ENCODE assay signal across 8 cellular contexts in the genomic region with DNA sequence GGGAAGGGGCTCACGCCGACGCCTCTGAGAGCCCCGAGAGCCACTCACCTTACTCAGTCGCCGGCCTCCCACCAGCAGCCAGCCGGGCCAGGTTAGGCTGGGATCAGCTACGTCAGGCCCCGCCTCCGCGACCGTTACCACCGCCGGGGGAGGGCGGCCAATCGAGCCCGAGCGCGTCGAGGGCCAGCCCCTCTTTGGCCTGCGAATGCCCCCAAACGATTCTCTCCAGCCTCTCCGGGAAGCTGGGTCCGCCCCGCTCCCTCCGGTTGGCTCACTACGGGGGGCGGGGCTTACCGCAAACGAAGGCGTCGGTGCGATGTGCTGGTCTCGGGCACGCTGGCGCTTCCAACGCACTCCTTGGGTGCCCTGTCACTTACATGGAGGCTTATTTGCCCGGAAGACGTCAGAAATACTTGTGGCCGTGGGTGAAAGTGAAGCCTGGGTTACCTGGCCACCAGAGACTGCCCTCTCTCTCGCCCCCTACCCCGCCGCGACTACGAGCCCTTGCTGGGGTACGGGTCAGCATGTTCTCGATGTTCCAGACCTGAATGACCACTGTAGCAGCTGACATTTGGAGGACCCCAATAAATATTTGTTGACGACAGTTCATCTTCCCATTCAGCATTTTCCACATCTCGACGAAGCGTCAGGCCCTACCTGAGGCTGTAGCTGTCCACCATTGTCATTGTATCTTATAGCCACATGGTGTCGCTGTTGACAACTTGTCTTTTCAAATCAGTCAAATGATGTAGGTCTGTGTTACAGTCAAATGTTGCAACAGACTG. TPM values are rescaled to one million over a fixed set of nuclear protein-coding genes. Genes with fewer than 3 reads are reported as not detected.
DNase-seq lines count a peak whose midpoint lies in the region; ATAC-seq and TF ChIP-seq lines count a peak whose summit lies in the region.

Gene CEP70 (minus strand): TSS at position 111 of the 785 bp plus-strand sequence. CDS start 21,333 bp downstream, outside the sequence.

- no peaks in the 10 kb centered on the region for H3K9me3 Mint-ChIP-seq in CD8-positive, alpha-beta T cell
- H3K9me3 Mint-ChIP-seq in naive thymus-derived CD4-positive, alpha-beta T cell, result peaks cover 0 to 4% (median 0%) of the 10 kb centered on the region in 11 donors

- POLR2A ChIA-PET in CD8-positive, alpha-beta T cell (lab: Charles Lee), result interaction anchor here (0.7 to 4.1 kb wide), 11 partner anchors 11 to 420 kb away, joined by 3 to 32 read pairs (median 5); partner anchors contain the start of genes ARMC8 and FAIM
- POLR2A ChIA-PET in naive thymus-derived CD4-positive, alpha-beta T cell (lab: Charles Lee), result interaction anchor here (0.6 to 2.9 kb wide), 10 partner anchors 14 to 416 kb away, joined by 3 to 27 read pairs (median 5); partner anchors contain the start of genes ARMC8, FAIM and PIK3CB

- peak; percentile 82 for TF ChIP-seq POLR2A in esophagus muscularis mucosa (IDR thresholded peaks at IDR 0.05; ENCODE audit: low read depth)

- peak; percentile 83 to 94 (median 89) for DNase-seq in CD8-positive, alpha-beta T cell
- DNase-seq in activated CD8-positive, alpha-beta memory T cell treated with anti-CD3 and anti-CD28 coated beads, Interleukin-2, amount 50 U/mL, for 24 hours (ENCODE audit: extremely low read depth), result peak; percentile 72
- DNase-seq in esophagus muscularis mucosa (ENCODE audit: extremely low spot score) (peak; percentile 98), NCI-H1694 (lab: John Stamatoyannopoulos, UW) (no peak)
- peak; percentile 79 to 92 (median 89) for DNase-seq in naive thymus-derived CD4-positive, alpha-beta T cell
- peak; percentile 93 for DNase-seq in stimulated activated naive CD8-positive, alpha-beta T cell treated with anti-CD3 and anti-CD28 coated beads, Interleukin-15, Interleukin-2, amounts not matched to agents 100 U/mL and 50 U/mL, for 24 hours

- CTCF ChIA-PET in CD8-positive, alpha-beta T cell (lab: Charles Lee), result interaction anchor here (0.6 to 13.1 kb wide), 24 partner anchors 12 to 750 kb away, joined by 3 to 214 read pairs (median 4); partner anchors contain the start of gene FAIM
- CTCF ChIA-PET in naive thymus-derived CD4-positive, alpha-beta T cell (lab: Charles Lee), result interaction anchor here (0.6 to 5.5 kb wide), 14 partner anchors 9 to 403 kb away, joined by 3 to 82 read pairs (median 4); partner anchors contain the start of gene FAIM

- peaks cover 8% of the 10 kb centered on the region for H3K36me3 Mint-ChIP-seq in CD8-positive, alpha-beta T cell
- peaks cover 0 to 4% (median 0%) of the 10 kb centered on the region in 5 donors for H3K36me3 Mint-ChIP-seq in naive thymus-derived CD4-positive, alpha-beta T cell

- peak within 1 kb of the TSS; percentile 90 for H3K27ac ChIP-seq in CD8-positive, alpha-beta T cell (ENCODE audit: low read depth, low read length)
- peak within 1 kb of the TSS; percentile 54; the same call in 1 of the 2 replicates for H3K27ac ChIP-seq in HUES64 (ENCODE audit: low read depth, low read length)
- H3K27ac ChIP-seq in esophagus muscularis mucosa (replicated peaks in 1 of 4), result peak within 1 kb of the TSS; percentile 89 to 98 (median 89)
- H3K27ac ChIP-seq in naive thymus-derived CD4-positive, alpha-beta T cell (ENCODE audit: low read depth, low read length), result peak within 1 kb of the TSS; percentile 79

- H3K27me3 ChIP-seq in CD8-positive, alpha-beta T cell (ENCODE audit: insufficient read depth, low read length), result no peaks in the 10 kb centered on the region
- H3K27me3 ChIP-seq in HUES64 (ENCODE audit: insufficient read depth, low read length) (no peaks in the 10 kb centered on the region), esophagus muscularis mucosa (no peaks in the 10 kb centered on the region)
- H3K27me3 ChIP-seq in naive thymus-derived CD4-positive, alpha-beta T cell (ENCODE audit: control insufficient read depth in 2 of 2, insufficient read depth in 2 of 2, low read length in 2 of 2), result no peaks in the 10 kb centered on the region

- peak within 1 kb of the TSS; percentile 99 for H3K27ac Mint-ChIP-seq in CD8-positive, alpha-beta T cell
- peak within 1 kb of the TSS; percentile 82 to 99 (median 94) for H3K27ac Mint-ChIP-seq in naive thymus-derived CD4-positive, alpha-beta T cell

- intact Hi-C loops in CD8-positive, alpha-beta T cell (cut with DNase I, micrococcal nuclease), result loop anchor here (1.0 to 10.0 kb wide), 15 partner anchors 14 to 1840 kb away; partner anchors contain the start of genes ARMC8 (in 2 of the 2), MRPS22 (in 2 of the 2), PIK3CB (in 2 of the 2) and COPB2 (in 1 of the 2)
- intact Hi-C loops in esophagus muscularis mucosa (cut with DNase I), result loop anchor here (1.0 to 10.0 kb wide), 4 partner anchors 15 to 321 kb away; partner anchors contain the start of gene PIK3CB
- intact Hi-C loops in naive thymus-derived CD4-positive, alpha-beta T cell (cut with micrococcal nuclease), result loop anchor here (1.0 to 10.0 kb wide), 24 partner anchors 14 to 1842 kb away; partner anchors contain the start of genes FAIM (in 2 of the 2), MRPS22 (in 2 of the 2), PIK3CB (in 2 of the 2) and ARMC8 (in 1 of the 2)

- H3K4me1 Mint-ChIP-seq in CD8-positive, alpha-beta T cell (ENCODE audit: low read depth), result peaks cover 14% of the 10 kb centered on the region
- H3K4me1 Mint-ChIP-seq in naive thymus-derived CD4-positive, alpha-beta T cell, result peaks cover 0 to 17% (median 12%) of the 10 kb centered on the region in 7 donors

- no peaks in the 10 kb centered on the region for H3K27me3 Mint-ChIP-seq in CD8-positive, alpha-beta T cell (ENCODE audit: low read depth)
- no peaks in the 10 kb centered on the region for H3K27me3 Mint-ChIP-seq in naive thymus-derived CD4-positive, alpha-beta T cell

- peak within 1 kb of the TSS; percentile 83 for H3K4me3 ChIP-seq in CD8-positive, alpha-beta T cell (ENCODE audit: low read depth, low read length)
- peak within 1 kb of the TSS; percentile 66 for H3K4me3 ChIP-seq in HUES64 (ENCODE audit: low read length)
- H3K4me3 ChIP-seq in esophagus muscularis mucosa, result peak within 1 kb of the TSS; percentile 67 to 75 (median 70)
- peak within 1 kb of the TSS; percentile 96 for H3K4me3 ChIP-seq in naive thymus-derived CD4-positive, alpha-beta T cell (ENCODE audit: low read length)

- WGBS in HUES64, result under 1% methylated on average over 52 of the region's 52 CpGs
- 0% methylated on average over 15 of the region's 52 CpGs for WGBS in esophagus muscularis mucosa

- H3K9me3 ChIP-seq in CD8-positive, alpha-beta T cell (ENCODE audit: low read length), result no peaks in the 10 kb centered on the region
- H3K9me3 ChIP-seq in HUES64 (ENCODE audit: insufficient read depth, low read depth, low read length) (peaks cover 9% of the 10 kb centered on the region; the same call in 1 of the 2 replicates), esophagus muscularis mucosa (no peaks in the 10 kb centered on the region)
- H3K9me3 ChIP-seq in naive thymus-derived CD4-positive, alpha-beta T cell (ENCODE audit: control insufficient read depth in 2 of 3, low read length in 3 of 3), result no peaks in the 10 kb centered on the region

- H3K4me1 ChIP-seq in CD8-positive, alpha-beta T cell (ENCODE audit: insufficient read depth, low read length), result no peaks in the 10 kb centered on the region
- H3K4me1 ChIP-seq in HUES64 (ENCODE audit: insufficient read depth, low read length) (peaks cover 7% of the 10 kb centered on the region), esophagus muscularis mucosa (peaks cover 5 to 18% (median 13%) of the 10 kb centered on the region in 4 donors)
- peaks cover 0 to 4% of the 10 kb centered on the region in 2 donors for H3K4me1 ChIP-seq in naive thymus-derived CD4-positive, alpha-beta T cell (ENCODE audit: control insufficient read depth in 2 of 2, insufficient read depth in 2 of 2, low read length in 2 of 2)

- peak; percentile 93 for ATAC-seq in CD8-positive, alpha-beta T cell
- ATAC-seq in GM21390 (IDR thresholded peaks at IDR 0.05; ENCODE audit: unreplicated experiment), result peak; percentile 86
- ATAC-seq in naive thymus-derived CD4-positive, alpha-beta T cell, result peak; percentile 95
- peak; percentile 96 for ATAC-seq in stimulated activated naive CD8-positive, alpha-beta T cell treated with anti-CD3 and anti-CD28 coated beads, Interleukin-15, Interleukin-2, amounts not matched to agents 100 U/mL and 50 U/mL, for 24 hours

- H3K36me3 ChIP-seq in CD8-positive, alpha-beta T cell (ENCODE audit: insufficient read depth, low read length), result no peaks in the 10 kb centered on the region
- H3K36me3 ChIP-seq in HUES64 (ENCODE audit: insufficient read depth, low read length), result peaks cover 13% of the 10 kb centered on the region
- peaks cover 0 to 10% (median 4%) of the 10 kb centered on the region in 4 donors for H3K36me3 ChIP-seq in esophagus muscularis mucosa
- H3K36me3 ChIP-seq in naive thymus-derived CD4-positive, alpha-beta T cell (ENCODE audit: control insufficient read depth in 2 of 3, insufficient read depth in 3 of 3, low read length in 3 of 3), result no peaks in the 10 kb centered on the region

- peak within 1 kb of the TSS; percentile 94 for H3K4me3 Mint-ChIP-seq in CD8-positive, alpha-beta T cell
- peak within 1 kb of the TSS; percentile 87 to 96 (median 90) for H3K4me3 Mint-ChIP-seq in naive thymus-derived CD4-positive, alpha-beta T cell

- peak within 1 kb of the TSS; percentile 54 for H3K9ac ChIP-seq in HUES64 (ENCODE audit: low read depth, low read length)

- no peak for TF ChIP-seq EP300 in esophagus muscularis mucosa (IDR thresholded peaks at IDR 0.05)

- peak; percentile 86 for TF ChIP-seq CTCF in CD8-positive, alpha-beta T cell (IDR thresholded peaks at IDR 0.05)
- peak; percentile 83 to 92 (median 86) for TF ChIP-seq CTCF in esophagus muscularis mucosa (IDR thresholded peaks at IDR 0.05)

RNA-seq across cellular contexts. Expression of gene CEP70, which starts in this region (rescaled TPM):
- total RNA-seq in CD8-positive, alpha-beta T cell, result 10 to 100 TPM; 29.5 to 31.0 TPM
- 17.8 TPM for polyA plus RNA-seq in HUES64 (2013, experiment 1 of 2)
- polyA plus RNA-seq in HUES64 (2013, experiment 2 of 2), result 31.1 TPM
- 10 to 100 TPM; 25.5 to 54.4 (median 39.0) TPM for total RNA-seq in esophagus muscularis mucosa
- 10 to 100 TPM; 11.8 to 35.1 (median 21.1) TPM for total RNA-seq in naive thymus-derived CD4-positive, alpha-beta T cell
- polyA plus RNA-seq in naive thymus-derived CD4-positive, alpha-beta T cell, result 10 to 100 TPM; 12.0 to 12.9 TPM
